30 cellular contexts compared by ENCODE assay signal in genomic region chr3:126423191-126424038, GRCh38. TPM values are rescaled to one million over a fixed set of nuclear protein-coding genes. Genes with fewer than 3 reads are reported as not detected.
DNase-seq lines count a peak whose midpoint lies in the region; ATAC-seq, FAIRE-seq and TF ChIP-seq lines count a peak whose summit lies in the region.
"Had no signal": no experiment of that assay in that cellular context is flagged by ENCODE, and none has a peak within 500 bp of the region (broad histone marks: within the 10 kb centered on the region; RNA-seq: fewer than 3 reads in every experiment).

No MANE protein-coding gene starts in this region.

- no peaks in the 10 kb centered on the region for H3K23me2 ChIP-seq in H1 (ENCODE audit: low read depth, low read length)

- POLR2A ChIA-PET in H1 (lab: Charles Lee; ENCODE audit: partially characterized antibody) = interaction anchor here (0.7 to 1.4 kb wide), 3 partner anchors 9 to 14 kb away, joined by 3 to 5 read pairs (median 3); no protein-coding TSS in a partner anchor

- peak overlapping the region; percentile 43; the same call in 1 of the 2 replicates for H2BK12ac ChIP-seq in H1 (ENCODE audit: low read depth, low read length)

- no peak overlapping the region for H3K9ac ChIP-seq in H1 (replicated peaks in 1 of 4; ENCODE audit: extremely low read depth in 1 of 4, low read depth in 3 of 4, low read length in 3 of 4)
- H3K9ac ChIP-seq: KMS-11 had no signal

- H2AFZ ChIP-seq in H1 (ENCODE audit: low read length) = no peak overlapping the region

- 87% methylated on average over 22 of the region's 26 CpGs; no CpG with 5 or more reads in 1 of the 2 experiments for WGBS in H1 (ENCODE audit: extremely low coverage in 1 of 2, insufficient coverage in 1 of 2, insufficient read length in 1 of 2, insufficient replicate concordance in 2 of 2, low coverage in 1 of 2, low lambda C conversion rate in 2 of 2, missing lambda C conversion rate in 1 of 2), 2 experiments

- FAIRE-seq in H1 (lab: Jason Lieb, UNC) (no peak), HTR-8/SVneo (lab: Jason Lieb, UNC) (no peak)
- FAIRE-seq: A204.1, G401.6 had no signal

- CTCF ChIA-PET in H1 (lab: Charles Lee; ENCODE audit: partially characterized antibody) = interaction anchor here (1.1 to 2.0 kb wide), 4 partner anchors 10 to 178 kb away, joined by 3 to 8 read pairs (median 3); no protein-coding TSS in a partner anchor

- peaks cover 4 to 5% of the 10 kb centered on the region in 2 experiments; a peak in 2 of 4 replicates for H3K9me3 ChIP-seq in H1 (ENCODE audit: insufficient read depth in 2 of 2, low read depth in 1 of 2, low read length in 1 of 2)

- H2BK15ac ChIP-seq in H1 (ENCODE audit: low read length) = peak overlapping the region; percentile 90; the same call in 1 of the 2 replicates

- no peak for TF ChIP-seq POLR2A in H1 (IDR thresholded peaks at IDR 0.05; ENCODE audit: control extremely low read depth in 1 of 2, low read depth in 2 of 2, low read length in 2 of 2)

- H3K56ac ChIP-seq in H1 (replicated peaks; ENCODE audit: insufficient read length, low read depth, low read length) = no peak overlapping the region

- H3K79me1 ChIP-seq in H1 (ENCODE audit: low read depth, low read length) = no peaks in the 10 kb centered on the region

- H3K4me3 ChIP-seq in H7 (ENCODE audit: insufficient read depth, low read depth, low read length) (no peak overlapping the region), H1 (ENCODE audit: extremely low read depth in 1 of 4, insufficient read depth in 2 of 4, low read depth in 3 of 4, low read length in 4 of 4) (no peak overlapping the region)
- H3K4me3 ChIP-seq: ascending aorta, heart left ventricle, suprapubic skin had no signal

- TF ChIP-seq EP300 in H1 (IDR thresholded peaks at IDR 0.05; ENCODE audit: borderline replicate concordance in 1 of 2, low read depth in 2 of 2, low read length in 2 of 2) = no peak

- H3K36me3 ChIP-seq in H7 (replicated peaks; ENCODE audit: control insufficient read depth, insufficient read depth, low read length) (no peaks in the 10 kb centered on the region), H1 (ENCODE audit: control insufficient read depth in 2 of 4, insufficient read depth in 4 of 4, low read length in 3 of 4) (no peaks in the 10 kb centered on the region)
- H3K36me3 ChIP-seq: ascending aorta, heart left ventricle, suprapubic skin had no signal

- no peaks in the 10 kb centered on the region for H4K20me1 ChIP-seq in H1 (replicated peaks in 1 of 2; ENCODE audit: control insufficient read depth in 1 of 2, insufficient read depth in 2 of 2, low read length in 2 of 2)

- TF ChIP-seq CTCF in H1 (IDR thresholded peaks at IDR 0.05; ENCODE audit: control extremely low read depth in 1 of 3, insufficient read depth in 1 of 3, low read depth in 1 of 3, low read length in 3 of 3) = no peak

- peak overlapping the region; percentile 12; the same call in 1 of the 2 replicates for H2BK5ac ChIP-seq in H1 (ENCODE audit: low read depth, low read length)

- H3K4me1 ChIP-seq in H1 (replicated peaks in 1 of 4; ENCODE audit: control insufficient read depth in 3 of 4, insufficient read depth in 4 of 4, low read length in 3 of 4) = peaks cover 0 to 7% (median 2%) of the 10 kb centered on the region in 4 experiments; a peak in 2 of 7 replicates
- H3K4me1 ChIP-seq: ascending aorta, heart left ventricle, suprapubic skin had no signal

- no peak overlapping the region for H3K4me2 ChIP-seq in H1 (ENCODE audit: insufficient read depth in 1 of 2, low read depth in 2 of 2, low read length in 2 of 2)
- H3K4me2 ChIP-seq: KMS-11 had no signal

- no peak overlapping the region; the same call in none of the 2 replicates for H3K18ac ChIP-seq in H1 (ENCODE audit: extremely low read depth, low read length)

- no peak overlapping the region for H4K5ac ChIP-seq in H1 (ENCODE audit: insufficient read length, low read depth, low read length)

- intact Hi-C loops in posterior vena cava (cut with DNase I) = no loop called here

- H3K27me3 ChIP-seq in H7 (ENCODE audit: control insufficient read depth, insufficient read depth, low read length) = no peaks in the 10 kb centered on the region
- H3K27me3 ChIP-seq in H1 (replicated peaks in 1 of 4; ENCODE audit: control insufficient read depth in 3 of 4, extremely low read depth in 1 of 4, insufficient read depth in 3 of 4, low read length in 3 of 4) = no peaks in the 10 kb centered on the region; a peak in 1 of 7 replicates
- H3K27me3 ChIP-seq: ascending aorta had no signal

- H2BK20ac ChIP-seq in H1 (ENCODE audit: low read length) = peak overlapping the region; percentile 32; the same call in 1 of the 2 replicates

- no peak overlapping the region for H3K23ac ChIP-seq in H1 (ENCODE audit: insufficient read length)

- H4K91ac ChIP-seq in H1 (replicated peaks; ENCODE audit: insufficient read length, low read length) = no peak overlapping the region

- H3K79me2 ChIP-seq in H1 (ENCODE audit: control insufficient read depth in 1 of 2, insufficient read depth in 2 of 2, low read length in 2 of 2) = no peaks in the 10 kb centered on the region

- no peak overlapping the region for H3K4ac ChIP-seq in H1 (replicated peaks; ENCODE audit: insufficient read length, low read depth, low read length)

- no peak for ATAC-seq in GM21423 (IDR thresholded peaks at IDR 0.05; ENCODE audit: unreplicated experiment)
- ATAC-seq in GM18873 (IDR thresholded peaks at IDR 0.05; ENCODE audit: low FRiP score, unreplicated experiment) = no peak
- ATAC-seq: CD8-positive, alpha-beta T cell; esophagus mucosa; stimulated activated naive B cell treated with anti-CD40 and anti-IgM and Interleukin-4, amounts not matched to agents 10 μg/mL and 1 μg/mL and 100 μg/mL, for 72 hours had no signal

- H2BK120ac ChIP-seq in H1 (replicated peaks; ENCODE audit: low read depth, low read length) = no peak overlapping the region

- no peak overlapping the region for H2AK5ac ChIP-seq in H1 (ENCODE audit: low read depth, low read length)

- peak; percentile 12 for DNase-seq in NCI-H2029 treated with DMSO at 0.1 percent for 48 hours (lab: John Stamatoyannopoulos, UW)
- no peak for DNase-seq in NCI-H2029 (lab: John Stamatoyannopoulos, UW)
- DNase-seq in H7 = peak; percentile 61
- DNase-seq in H1 (ENCODE audit: low read depth in 1 of 2, low spot score in 2 of 2) = no peak
- peak; percentile 52 for DNase-seq in posterior vena cava (ENCODE audit: low spot score)
- DNase-seq in HTR-8/SVneo (ENCODE audit: insufficient read length, low spot score) = no peak
- DNase-seq: activated CD4-positive, alpha-beta T cell treated with anti-CD3 and anti-CD28 coated beads for 4 hours; activated effector memory CD4-positive, alpha-beta T cell treated with Interleukin-2 at 50 U/mL for 16 hours; activated naive CD8-positive, alpha-beta T cell treated with anti-CD3 and anti-CD28 coated beads, Interleukin-2, amount 10 ng/mL, durations not matched to agents 7 days and 5 days; caudate nucleus; DMS153; foreskin fibroblast; HCEC 1CT; MM.1S; NCI-H2171 treated with DMSO at 0.1 percent for 48 hours; NCI-H748 treated with DMSO at 0.1 percent for 48 hours; stimulated activated CD4-positive, alpha-beta T cell treated with anti-CD3 and anti-CD28 coated beads, Interleukin-15, amount 100 ng/mL, for 24 hours; stimulated activated naive B cell treated with anti-CD40 and anti-IgM and Interleukin-4, amounts not matched to agents 10 μg/mL and 1 μg/mL and 100 μg/mL, for 72 hours had no signal

- no peak overlapping the region; the same call in 1 of the 2 replicates for H4K8ac ChIP-seq in H1 (ENCODE audit: extremely low read depth, insufficient read depth, low read length)

- TF ChIP-seq RAD21 in H1 (IDR thresholded peaks at IDR 0.05 in 1 of 2, conservative IDR thresholded peaks at IDR 0.05 in 1 of 2; ENCODE audit: low read depth in 2 of 2, low read length in 2 of 2) = no peak

- no peak overlapping the region for H3K14ac ChIP-seq in H1 (ENCODE audit: insufficient read length)

- no peak overlapping the region for H3K27ac ChIP-seq in H1 (ENCODE audit: low read depth, low read length)
- H3K27ac ChIP-seq: ascending aorta, heart left ventricle, KMS-11, suprapubic skin, VCaP had no signal

TF ChIP-seq in H1, 55 proteins besides CTCF, POLR2A, EP300 and RAD21 (continues in another document):
- no peak for TF ChIP-seq BCL11A (IDR thresholded peaks at IDR 0.05; ENCODE audit: low read depth in 2 of 2, low read length in 2 of 2)
- TF ChIP-seq, protein P1, sequence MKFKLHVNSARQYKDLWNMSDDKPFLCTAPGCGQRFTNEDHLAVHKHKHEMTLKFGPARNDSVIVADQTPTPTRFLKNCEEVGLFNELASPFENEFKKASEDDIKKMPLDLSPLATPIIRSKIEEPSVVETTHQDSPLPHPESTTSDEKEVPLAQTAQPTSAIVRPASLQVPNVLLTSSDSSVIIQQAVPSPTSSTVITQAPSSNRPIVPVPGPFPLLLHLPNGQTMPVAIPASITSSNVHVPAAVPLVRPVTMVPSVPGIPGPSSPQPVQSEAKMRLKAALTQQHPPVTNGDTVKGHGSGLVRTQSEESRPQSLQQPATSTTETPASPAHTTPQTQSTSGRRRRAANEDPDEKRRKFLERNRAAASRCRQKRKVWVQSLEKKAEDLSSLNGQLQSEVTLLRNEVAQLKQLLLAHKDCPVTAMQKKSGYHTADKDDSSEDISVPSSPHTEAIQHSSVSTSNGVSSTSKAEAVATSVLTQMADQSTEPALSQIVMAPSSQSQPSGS (IDR thresholded peaks at IDR 0.05; ENCODE audit: low read length) = no peak

RNA-seq across cellular contexts. Expression of gene CFAP100, which starts 28.7 kb away (rescaled TPM):
- total RNA-seq in H7 (2014; rRNA removed; shearing (Covaris generic)) = 0.24 and 1.5 TPM in 2 replicates
- not detected in 2 replicates for total RNA-seq in H1 (2021; fragmentation: NEBNext Ultra II Directional; extraction: Animal tissue kit (Norgen Biotek cat#: 25700))
- polyA plus RNA-seq in H1 (2011; rRNA removed) = 0.09 and 0.17 TPM in 2 replicates
- polyA plus RNA-seq in H1 (2011; cell fraction: cytosol; rRNA removed) = 0.12 TPM
- 0.68 TPM for polyA plus RNA-seq in H1 (2011; cell fraction: nucleus; rRNA removed)
- polyA plus RNA-seq in H1 (2012, experiment 1 of 2) = not detected in 4 replicates
- polyA plus RNA-seq in H1 (2012, experiment 2 of 2) = not detected
- polyA plus RNA-seq in H1 (2013, experiment 1 of 2) = 0.22 TPM
- 0.37 TPM for polyA plus RNA-seq in H1 (2013, experiment 2 of 2)
- 0.69 TPM in 1 of 2 replicates, not detected in the other for polyA minus RNA-seq in H1 (2011; rRNA and poly(A)+ RNA removed)
- not detected for polyA minus RNA-seq in H1 (2011; cell fraction: cytosol; rRNA and poly(A)+ RNA removed)
- not detected for polyA minus RNA-seq in H1 (2011; cell fraction: nucleus; rRNA and poly(A)+ RNA removed)
- not detected for total RNA-seq in posterior vena cava
- total RNA-seq: activated naive CD8-positive, alpha-beta T cell treated with anti-CD3 and anti-CD28 coated beads, Interleukin-2, amount 10 ng/mL, durations not matched to agents 7 days and 5 days; ascending aorta; CD8-positive, alpha-beta T cell; esophagus mucosa; heart left ventricle; suprapubic skin had no signal
- polyA plus RNA-seq: heart left ventricle, neural cell had no signal

RNA-seq across cellular contexts. Expression of gene ZXDC, which starts 52.3 kb away (rescaled TPM):
- total RNA-seq in H7 (2014; rRNA removed; shearing (Covaris generic)) = 27.2 and 33.2 TPM in 2 replicates
- 23.0 and 24.3 TPM in 2 replicates for total RNA-seq in H1 (2021; fragmentation: NEBNext Ultra II Directional; extraction: Animal tissue kit (Norgen Biotek cat#: 25700))
- polyA plus RNA-seq in H1 (2011; rRNA removed) = 12.7 and 19.1 TPM in 2 replicates
- polyA plus RNA-seq in H1 (2011; cell fraction: cytosol; rRNA removed) = 14.3 TPM
- polyA plus RNA-seq in H1 (2011; cell fraction: nucleus; rRNA removed) = 44.2 TPM
- 11.1 to 14.1 TPM (median 13.0 TPM) in 4 replicates for polyA plus RNA-seq in H1 (2012, experiment 1 of 2)
- polyA plus RNA-seq in H1 (2012, experiment 2 of 2) = 6.2 TPM
- polyA plus RNA-seq in H1 (2013, experiment 1 of 2) = 10.8 TPM
- 8.9 TPM for polyA plus RNA-seq in H1 (2013, experiment 2 of 2)
- polyA minus RNA-seq in H1 (2011; rRNA and poly(A)+ RNA removed) = 34.3 and 34.8 TPM in 2 replicates
- polyA minus RNA-seq in H1 (2011; cell fraction: cytosol; rRNA and poly(A)+ RNA removed) = 19.7 TPM
- 50.7 TPM for polyA minus RNA-seq in H1 (2011; cell fraction: nucleus; rRNA and poly(A)+ RNA removed)
- 10 to 100 TPM; 26.8 to 26.9 TPM for total RNA-seq in posterior vena cava

Comparison
In these comparisons a context has a peak if more than half of its experiments do, and no peak if none do; other contexts are left out.
1. DNase-seq: peak in NCI-H2029 treated with DMSO at 0.1 percent for 48 hours (single experiment), H7 (single experiment) and posterior vena cava (single experiment); none in NCI-H2029 (single experiment), H1 (0 of 2) and HTR-8/SVneo (single experiment).